8 cellular contexts compared by ENCODE assay signal in the genomic region with DNA sequence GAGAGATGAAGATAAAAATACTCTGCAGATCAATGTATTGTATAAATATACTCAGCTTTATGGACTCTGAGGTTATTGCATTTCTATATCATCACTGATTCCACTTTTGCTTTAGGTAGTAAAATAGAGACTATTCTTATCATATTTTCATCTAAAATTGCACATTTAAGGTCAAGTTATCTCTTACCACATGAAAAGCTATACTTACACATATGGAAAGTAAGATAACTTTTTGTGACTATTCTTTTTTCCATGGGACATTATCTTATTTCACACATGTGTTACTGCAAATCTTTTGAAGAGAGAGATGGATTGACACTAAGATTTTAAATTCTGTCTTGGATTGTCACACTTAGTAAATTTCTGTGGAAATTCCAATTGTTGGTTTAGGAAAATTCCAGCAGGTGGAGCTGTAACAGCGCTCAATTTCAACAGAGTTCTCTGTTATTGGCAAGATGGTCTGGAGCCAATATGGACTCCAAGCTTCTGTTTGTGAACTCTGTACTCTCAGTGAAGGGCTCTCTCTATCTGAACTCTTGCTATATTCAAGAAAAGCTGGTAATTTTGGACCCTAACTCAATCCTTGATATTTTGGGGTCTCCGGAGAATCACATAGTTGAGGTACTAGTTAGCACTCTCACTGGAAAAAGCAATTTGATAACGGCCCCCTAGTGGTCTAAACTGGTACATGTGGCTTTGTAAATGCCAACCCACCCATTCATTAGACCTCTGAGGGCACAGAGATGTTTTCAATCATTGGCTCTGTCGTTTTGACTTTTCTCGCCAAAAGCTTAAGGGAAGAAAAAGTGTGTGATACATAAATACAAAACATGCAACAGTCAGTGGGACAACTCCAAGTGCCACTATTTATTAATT.
A peak's percentile ranks its signal among the peaks of the same experiment; 100 is the strongest.
DNase-seq lines count a peak whose midpoint lies in the region; TF ChIP-seq lines count a peak whose summit lies in the region.

No MANE protein-coding gene starts in this region.

- peak; percentile 31 for DNase-seq in GM12864 (ENCODE audit: low read depth)
- peak; percentile 73 for DNase-seq in HCEC 1CT
- peak; percentile 52 for DNase-seq in LNCaP clone FGC (ENCODE audit: low read depth)
- peak; percentile 42 to 76 for DNase-seq in SJCRH30
- peak; percentile 52 for DNase-seq in activated naive CD4-positive, alpha-beta T cell treated with anti-CD3 and anti-CD28 coated beads, Interleukin-2, amount 50 U/mL, for 16 hours
- peak; percentile 75 to 86 for DNase-seq in cardiac muscle cell (ENCODE audit: low read depth in 1 of 2, low spot score in 1 of 2)
- DNase-seq in retina, result peak; percentile 64
- DNase-seq in GOT3 (lab: John Stamatoyannopoulos, UW), result no peak

- H3K4me3 ChIP-seq in GM12864 (ENCODE audit: low read depth, low read length) (no peak overlapping the region), LNCaP clone FGC (ENCODE audit: low read depth, low read length) (no peak overlapping the region), SJCRH30 (peak overlapping the region; percentile 47), cardiac muscle cell (peak overlapping the region; percentile 11)

- no peaks in the 10 kb centered on the region for H3K9me3 ChIP-seq in SJCRH30 (replicated peaks)
- H3K9me3 ChIP-seq in cardiac muscle cell (ENCODE audit: low read depth), result no peaks in the 10 kb centered on the region

- H3K27me3 ChIP-seq in SJCRH30, result no peaks in the 10 kb centered on the region
- H3K27me3 ChIP-seq in cardiac muscle cell, result peaks cover 9% of the 10 kb centered on the region

- TF ChIP-seq CTCF in GM12864 (IDR thresholded peaks at IDR 0.05; ENCODE audit: low read depth, low read length, missing control alignments) (peak; percentile 82), LNCaP clone FGC (IDR thresholded peaks at IDR 0.05; ENCODE audit: control insufficient read depth, extremely low read depth, insufficient read depth) (peak; percentile 69), cardiac muscle cell (IDR thresholded peaks at IDR 0.05; ENCODE audit: low read depth, low read length) (peak; percentile 93)

- peak overlapping the region; percentile 58 for H3K27ac ChIP-seq in SJCRH30
- H3K27ac ChIP-seq in cardiac muscle cell, result no peak overlapping the region

- H3K4me1 ChIP-seq in SJCRH30, result no peaks in the 10 kb centered on the region
- H3K4me1 ChIP-seq in cardiac muscle cell (ENCODE audit: low read depth), result peaks cover 4% of the 10 kb centered on the region

- H3K36me3 ChIP-seq in SJCRH30, result no peaks in the 10 kb centered on the region
- no peaks in the 10 kb centered on the region for H3K36me3 ChIP-seq in cardiac muscle cell

Comparison
In these comparisons a context has a peak if more than half of its experiments do, and no peak if none do; other contexts are left out.
1. H3K4me3 ChIP-seq: peak in SJCRH30 (single experiment) and cardiac muscle cell (single experiment); none in GM12864 (single experiment) and LNCaP clone FGC (single experiment).
2. Peak in every context shown above with its lines, with median percentiles within 50 percentile points of each other: CTCF ChIP-seq.